ENCODE assay signal across 8 cellular contexts in the genomic region with DNA sequence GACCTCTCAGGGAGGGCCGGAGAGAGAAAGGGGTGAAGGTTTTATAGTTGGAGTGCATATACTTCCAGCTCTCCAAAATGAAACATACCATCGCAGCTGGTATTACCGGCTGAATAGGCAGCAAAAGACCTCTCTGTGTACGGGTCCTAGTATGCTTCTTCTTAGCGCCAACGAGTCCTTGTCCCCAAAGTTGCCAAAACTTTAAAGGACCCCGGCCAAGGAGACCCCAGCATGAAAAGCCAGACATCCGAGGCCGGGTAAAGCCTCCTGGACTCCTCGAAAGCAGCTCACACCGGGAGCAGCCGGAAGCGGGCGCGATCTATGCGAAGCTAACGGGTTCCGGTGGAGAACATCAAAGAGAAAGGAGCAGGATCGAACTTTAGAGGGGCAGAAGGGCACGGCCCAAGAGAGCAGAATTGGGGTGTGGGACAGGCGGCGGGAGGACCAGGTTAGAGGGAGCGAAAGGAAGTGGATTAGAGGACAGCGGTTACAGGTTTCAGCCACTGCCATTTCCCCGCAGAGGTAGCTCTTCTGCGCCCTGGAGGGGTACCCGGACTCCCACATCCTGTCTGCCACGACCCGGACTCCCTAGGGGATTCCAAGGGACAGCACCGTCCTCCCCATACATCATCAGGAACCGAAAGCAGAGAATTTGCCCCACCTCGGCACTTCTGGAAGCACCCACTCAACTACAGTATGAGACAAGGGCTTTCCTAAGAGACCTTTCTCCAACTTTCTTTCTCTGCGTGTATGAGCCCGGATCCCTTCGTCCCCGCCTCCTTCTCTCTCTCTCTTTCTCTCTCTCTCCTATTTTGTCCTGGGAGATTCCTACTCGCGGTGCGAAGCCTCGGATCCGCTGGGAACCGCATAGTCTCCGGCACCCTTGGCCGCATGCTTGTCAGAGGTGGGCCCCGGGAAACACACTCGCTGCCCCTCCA.
DNase-seq lines count a peak whose midpoint lies in the region; ATAC-seq and TF ChIP-seq lines count a peak whose summit lies in the region.

No MANE protein-coding gene starts in this region.

- H3K4me3 Mint-ChIP-seq in nephron progenitor cell = peak overlapping the region; percentile 83

- H3K36me3 Mint-ChIP-seq in nephron progenitor cell (ENCODE audit: low read depth) = no peaks in the 10 kb centered on the region

- peaks cover 18% of the 10 kb centered on the region for H3K4me1 Mint-ChIP-seq in nephron progenitor cell

- H3K4me3 ChIP-seq in epithelial cell of esophagus (ENCODE audit: low read length) = peak overlapping the region; percentile 10

- TF ChIP-seq CTCF in epithelial cell of esophagus (IDR thresholded peaks at IDR 0.05; ENCODE audit: insufficient read depth, low read depth, low read length, missing control alignments) (no peak), nephron progenitor cell (IDR thresholded peaks at IDR 0.05) (no peak)

- H3K27me3 Mint-ChIP-seq in nephron progenitor cell (ENCODE audit: low read depth, poor library complexity) = peaks cover 100% of the 10 kb centered on the region

- peak; percentile 58 for ATAC-seq in GM21529 (IDR thresholded peaks at IDR 0.05; ENCODE audit: unreplicated experiment)

- H3K9me3 Mint-ChIP-seq in nephron progenitor cell = no peaks in the 10 kb centered on the region

- H3K27ac Mint-ChIP-seq in nephron progenitor cell = no peak overlapping the region

- peak; percentile 21 for DNase-seq in COLO668 (lab: John Stamatoyannopoulos, UW; ENCODE audit: unreplicated experiment)
- peak; percentile 72 for DNase-seq in NCI-H774 (lab: John Stamatoyannopoulos, UW)
- no peak for DNase-seq in epithelial cell of esophagus (ENCODE audit: low read depth)
- no peak for DNase-seq in nephron progenitor cell
- no peak for DNase-seq in NCI-H2107 treated with DMSO at 0.1 percent for 48 hours (lab: John Stamatoyannopoulos, UW; ENCODE audit: unreplicated experiment)
- no peak for DNase-seq in NCI-H1930 (lab: John Stamatoyannopoulos, UW)
- no peak for DNase-seq in COR-L47 (lab: John Stamatoyannopoulos, UW)

Comparison
In these comparisons a context has a peak if more than half of its experiments do, and no peak if none do; other contexts are left out.
1. DNase-seq: peak in COLO668 (single experiment) and NCI-H774 (single experiment); none in epithelial cell of esophagus (single experiment), nephron progenitor cell (single experiment), NCI-H2107 treated with DMSO at 0.1 percent for 48 hours (single experiment), NCI-H1930 (0 of 2) and COR-L47 (single experiment).